ENCODE assay signal across 8 cellular contexts in the genomic region with DNA sequence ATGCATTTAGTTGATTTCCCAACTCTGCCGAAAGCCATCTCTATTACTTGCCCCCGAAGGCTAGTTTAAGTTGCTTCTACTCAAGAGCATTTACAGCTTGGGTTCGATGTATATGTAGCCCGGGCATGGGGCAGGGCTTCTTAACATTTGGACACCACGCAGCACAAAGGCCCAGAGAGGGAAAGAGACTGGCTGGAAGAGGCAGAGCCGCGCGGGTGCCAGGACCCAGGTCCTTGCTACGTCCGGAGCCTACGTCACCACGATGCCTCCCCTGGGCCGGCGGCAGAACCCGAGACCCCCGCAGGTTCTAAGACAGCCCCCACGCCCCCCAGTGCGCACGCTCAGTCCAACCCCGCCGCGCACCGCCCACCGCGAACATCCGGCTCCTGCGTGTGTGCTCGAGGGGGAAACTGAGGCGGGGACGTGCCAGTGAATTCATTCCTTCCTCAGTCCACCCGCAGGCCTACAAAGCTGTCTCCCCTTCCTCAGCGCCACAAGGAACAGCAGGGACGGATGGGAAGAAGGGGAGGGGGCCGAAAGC. TPM values are rescaled to one million over a fixed set of nuclear protein-coding genes. Genes with fewer than 3 reads are reported as not detected.
DNase-seq lines count a peak whose midpoint lies in the region; ATAC-seq, FAIRE-seq and TF ChIP-seq lines count a peak whose summit lies in the region.

No MANE protein-coding gene starts in this region.

- peak overlapping the region; percentile 95 for H3K27ac Mint-ChIP-seq in CD8-positive, alpha-beta T cell

- peaks cover 24% of the 10 kb centered on the region for H3K36me3 ChIP-seq in CD8-positive, alpha-beta T cell (ENCODE audit: insufficient read depth, low read length)
- H3K36me3 ChIP-seq in Peyer's patch (peaks cover 0 to 22% (median 0%) of the 10 kb centered on the region in 3 donors), kidney (ENCODE audit: control insufficient read depth in 1 of 2, insufficient read depth in 2 of 2, low read length in 2 of 2) (peaks cover 13 to 17% of the 10 kb centered on the region in 2 donors)

- POLR2A ChIA-PET in CD8-positive, alpha-beta T cell (lab: Charles Lee): interaction anchor here (0.9 to 6.4 kb wide), 27 partner anchors 11 to 528 kb away, joined by 3 to 99 read pairs (median 4); a partner anchor contains a TSS

- peaks cover 34% of the 10 kb centered on the region for H3K36me3 Mint-ChIP-seq in CD8-positive, alpha-beta T cell

- no peaks in the 10 kb centered on the region for H3K9me3 ChIP-seq in CD8-positive, alpha-beta T cell (ENCODE audit: low read length)
- no peaks in the 10 kb centered on the region for H3K9me3 ChIP-seq in Peyer's patch
- H3K9me3 ChIP-seq in kidney (ENCODE audit: control insufficient read depth in 1 of 2, low read length in 2 of 2): no peaks in the 10 kb centered on the region

- ATAC-seq in CD8-positive, alpha-beta T cell: peak; percentile 1
- ATAC-seq in GM19324 (IDR thresholded peaks at IDR 0.05; ENCODE audit: low FRiP score, unreplicated experiment) (peak; percentile 18), HG03460 (IDR thresholded peaks at IDR 0.05; ENCODE audit: unreplicated experiment) (peak; percentile 21)

- CTCF ChIA-PET in CD8-positive, alpha-beta T cell (lab: Charles Lee): interaction anchor here (0.7 to 1.9 kb wide), 15 partner anchors 17 to 135 kb away, joined by 3 to 12 read pairs (median 4); a partner anchor contains a TSS

- DNase-seq in CD8-positive, alpha-beta T cell: peak in 1 of 7 experiments; percentile 16
- DNase-seq in Peyer's patch (peak in 2 of 3 donors; percentile 62 to 79), caudate nucleus (lab: John Stamatoyannopoulos, UW) (peak in 45 of 61 donors; percentile 49 to 93 (median 85)), kidney (peak; percentile 93), T-helper 9 cell (no peak)
- peak; percentile 23 to 25 for DNase-seq in stimulated activated CD8-positive, alpha-beta memory T cell treated with anti-CD3 and anti-CD28 coated beads, Interleukin-15, amount 100 ng/mL, for 4 hours (ENCODE audit: low read depth in 2 of 2)

- H3K27me3 Mint-ChIP-seq in CD8-positive, alpha-beta T cell (ENCODE audit: low read depth): no peaks in the 10 kb centered on the region

- peak overlapping the region; percentile 86 to 98 for H3K9ac ChIP-seq in kidney (ENCODE audit: low read length in 2 of 2)

- H3K4me1 ChIP-seq in CD8-positive, alpha-beta T cell (ENCODE audit: insufficient read depth, low read length): peaks cover 11% of the 10 kb centered on the region
- H3K4me1 ChIP-seq in Peyer's patch (peaks cover 0 to 16% (median 9%) of the 10 kb centered on the region in 4 donors), kidney (ENCODE audit: control insufficient read depth in 1 of 2, insufficient read depth in 1 of 2, low read depth in 1 of 2, low read length in 2 of 2) (peaks cover 5 to 8% of the 10 kb centered on the region in 2 donors)

- no peak for FAIRE-seq in kidney (lab: Jason Lieb, UNC)

- peak overlapping the region; percentile 94 for H3K27ac ChIP-seq in CD8-positive, alpha-beta T cell (ENCODE audit: low read depth, low read length)
- H3K27ac ChIP-seq in Peyer's patch (peak overlapping the region; percentile 95 to 100 (median 100)), caudate nucleus (ENCODE audit: low read depth, low read length) (peak overlapping the region; percentile 100), kidney (ENCODE audit: low read depth in 2 of 2, low read length in 2 of 2) (peak overlapping the region; percentile 99 to 100)

- H3K4me3 ChIP-seq in CD8-positive, alpha-beta T cell (ENCODE audit: low read depth, low read length): peak overlapping the region; percentile 99
- H3K4me3 ChIP-seq in Peyer's patch (peak overlapping the region; percentile 73 to 100 (median 88)), kidney (ENCODE audit: low read length in 2 of 2) (peak overlapping the region; percentile 75 to 95)

- no peaks in the 10 kb centered on the region for H3K27me3 ChIP-seq in CD8-positive, alpha-beta T cell (ENCODE audit: insufficient read depth, low read length)
- no peaks in the 10 kb centered on the region for H3K27me3 ChIP-seq in Peyer's patch

- H3K4me1 Mint-ChIP-seq in CD8-positive, alpha-beta T cell (ENCODE audit: low read depth): peaks cover 27% of the 10 kb centered on the region

- H3K9me3 Mint-ChIP-seq in CD8-positive, alpha-beta T cell: no peaks in the 10 kb centered on the region

- intact Hi-C loops in CD8-positive, alpha-beta T cell (cut with DNase I, micrococcal nuclease): loop anchor here (1.0 to 10.0 kb wide), 7 partner anchors 21 to 569 kb away; a partner anchor contains a TSS
- intact Hi-C loops in kidney (cut with DNase I): no loop called here

- TF ChIP-seq POLR2A in Peyer's patch (IDR thresholded peaks at IDR 0.05): no peak

- no peak for TF ChIP-seq CTCF in CD8-positive, alpha-beta T cell (IDR thresholded peaks at IDR 0.05)
- no peak for TF ChIP-seq CTCF in Peyer's patch (IDR thresholded peaks at IDR 0.05)
- TF ChIP-seq CTCF in kidney (IDR thresholded peaks at IDR 0.05; ENCODE audit: borderline replicate concordance, extremely low read depth, insufficient read depth): no peak

- H3K4me3 Mint-ChIP-seq in CD8-positive, alpha-beta T cell: peak overlapping the region; percentile 83

RNA-seq across cellular contexts. Expression of a gene that starts 0.4 kb away (rescaled TPM):
- 100 to 1,000 TPM; 112 to 118 TPM for total RNA-seq in CD8-positive, alpha-beta T cell
- total RNA-seq in Peyer's patch: 10 to 100 TPM; 25.0 to 53.2 (median 44.9) TPM
- total RNA-seq in kidney: 43.1 TPM
- polyA plus RNA-seq in kidney (ENCODE audit: insufficient read depth, low read depth, low replicate concordance): 27.4 TPM

RNA-seq across cellular contexts. Expression of a gene that starts 22.2 kb away (rescaled TPM):
- total RNA-seq in CD8-positive, alpha-beta T cell: not detected
- total RNA-seq in Peyer's patch (10 to 100 TPM; 25.0 to 99.3 (median 35.7) TPM), kidney (345 TPM)
- polyA plus RNA-seq in kidney (ENCODE audit: insufficient read depth, low read depth, low replicate concordance): 790 TPM

RNA-seq across cellular contexts. Expression of a gene that starts 37.9 kb away (rescaled TPM):
- 10 to 100 TPM; 90.9 to 96.1 TPM for total RNA-seq in CD8-positive, alpha-beta T cell
- 10 to 100 TPM; 34.3 to 60.1 (median 53.6) TPM for total RNA-seq in Peyer's patch
- total RNA-seq in kidney: 22.3 TPM
- polyA plus RNA-seq in kidney (ENCODE audit: insufficient read depth, low read depth, low replicate concordance): 5.7 TPM

RNA-seq across cellular contexts. Expression of a gene that starts 43.0 kb away (rescaled TPM):
- 10 to 100 TPM; 52.8 to 64.2 TPM for total RNA-seq in CD8-positive, alpha-beta T cell
- total RNA-seq in Peyer's patch (100 to 1,000 TPM in 3 of 4 donors, 10 to 100 TPM in 1; 85.0 to 602 (median 258) TPM), kidney (180 TPM)
- polyA plus RNA-seq in kidney (ENCODE audit: insufficient read depth, low read depth, low replicate concordance): 408 TPM

RNA-seq across cellular contexts. Expression of a gene that starts 43.1 kb away (rescaled TPM):
- 1 to 10 TPM; 1.6 to 1.7 TPM for total RNA-seq in CD8-positive, alpha-beta T cell
- total RNA-seq in Peyer's patch (10 to 100 TPM in 3 of 4 donors, 1 to 10 TPM in 1; 3.3 to 27.6 (median 23.9) TPM), kidney (27.5 TPM)
- polyA plus RNA-seq in kidney (ENCODE audit: insufficient read depth, low read depth, low replicate concordance): 37.3 TPM

Comparison
In these comparisons a context has a peak if more than half of its experiments do, and no peak if none do; other contexts are left out.
1. RNA of a gene that starts 22.2 kb away (total RNA-seq): 345 TPM in kidney (single experiment) and 25.0 to 99.3 TPM in Peyer's patch; not detected in CD8-positive, alpha-beta T cell; every median in the first group is over 10 times any median in the second.
2. Peak in every context shown above with its lines, with median percentiles within 50 percentile points of each other: ATAC-seq, H3K27ac ChIP-seq and H3K4me3 ChIP-seq.